In the genomic region with DNA sequence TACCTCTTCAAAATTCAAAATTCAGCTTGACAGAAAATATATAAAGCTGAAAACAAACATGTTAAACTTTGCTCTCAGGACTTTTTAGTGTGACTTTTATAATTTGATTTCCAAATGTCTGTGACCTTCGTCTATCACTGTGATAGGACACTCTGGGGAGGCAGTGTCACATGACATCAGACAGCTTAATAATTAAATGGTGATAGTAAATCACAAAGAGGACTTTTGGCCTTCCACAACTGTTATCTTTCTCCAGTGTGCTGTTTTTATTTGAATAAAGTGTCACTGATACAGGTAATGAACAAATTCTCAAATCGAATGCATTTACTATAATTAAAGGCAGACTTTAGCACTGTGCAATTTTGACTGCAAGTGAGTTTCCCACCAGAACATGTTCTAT, we compare ENCODE assay signal across 34 cellular contexts.
"Had no signal": no experiment of that assay in that cellular context is flagged by ENCODE, and none has a peak within 500 bp of the region (broad histone marks: within the 10 kb centered on the region; RNA-seq: fewer than 3 reads in every experiment).

No MANE protein-coding gene starts in this region.

- H3K27me3 ChIP-seq: adrenal gland, SJSA1 had no signal

- H3K9ac ChIP-seq: KMS-11, SK-N-SH had no signal

- H3K4me3 ChIP-seq: adrenal gland, SJSA1 had no signal

- DNase-seq: activated CD4-positive, alpha-beta T cell treated with anti-CD3 and anti-CD28 coated beads for 36 hours; activated CD4-positive, alpha-beta T cell treated with anti-CD3 and anti-CD28 coated beads, Interleukin-2, amount 10 ng/mL, durations not matched to agents 7 days and 5 days; activated CD4-positive, alpha-beta T cell treated with anti-CD3 and anti-CD28 coated beads, Interleukin-2, amount 50 U/mL, for 48 hours; activated CD8-positive, alpha-beta memory T cell treated with anti-CD3 and anti-CD28 coated beads, Interleukin-2, amount 50 U/mL, for 4 hours; activated CD8-positive, alpha-beta T cell treated with anti-CD3 and anti-CD28 coated beads, Interleukin-2, amount 10 ng/mL, durations not matched to agents 7 days and 5 days; activated gamma-delta T cell treated with Interleukin-2 at 50 U/mL for 16 hours; activated naive CD4-positive, alpha-beta T cell treated with anti-CD3 and anti-CD28 coated beads for 36 hours; activated T-cell treated with anti-CD3 and anti-CD28 coated beads for 4 hours; activated T-cell treated with anti-CD3 and anti-CD28 coated beads, Interleukin-2, amount 50 U/mL, for 4 hours; adrenal gland; caudate nucleus; NCI-H1092 treated with DMSO at 0.1 percent for 48 hours; NCI-H1417 treated with DMSO at 0.1 percent for 48 hours; NCI-H187 treated with DMSO at 0.1 percent for 48 hours; NCI-H2081; NCI-H226; NCI-H446 treated with DMSO at 0.1 percent for 48 hours; NCI-H524; NCI-H69; NCI-H82; SHP77; SK-N-SH had no signal

- H3K4me1 ChIP-seq: adrenal gland had no signal

- H3K27ac ChIP-seq: adrenal gland, KMS-11, SJSA1 had no signal

- H3K9me3 Mint-ChIP-seq: activated CD4-positive, alpha-beta T cell treated with anti-CD3 and anti-CD28 coated beads, Interleukin-2, amount 10 ng/mL, durations not matched to agents 7 days and 5 days; activated naive CD4-positive, alpha-beta T cell treated with anti-CD3 and anti-CD28 coated beads, Interleukin-2, amount 50 U/mL, for 72 hours; activated T-cell treated with anti-CD3 and anti-CD28 coated beads, Interleukin-2, amount 50 U/mL, for 4 hours; activated T-helper 1 cell treated with anti-CD3 and anti-CD28 coated beads, Interleukin-12 subunit alpha, Interleukin-12 subunit beta, Interleukin-2, Interleukin-4 antibody, amounts not matched to agents 30 ng/mL and 10 ng/mL and 1 ng/mL, durations not matched to agents 14 hours and 24 hours and 36 hours; T-helper 1 cell treated with Interleukin-12 subunit alpha and Interleukin-12 subunit beta and Interleukin-4 antibody, amounts not matched to agents 30 μg/mL and 1 μg/mL, for 36 hours; T-helper 2 cell treated with Interferon-gamma antibody and Interleukin-4, amounts not matched to agents 5 μg/mL and 100 μg/mL, for 36 hours had no signal

- H3K27ac Mint-ChIP-seq: activated CD4-positive, alpha-beta T cell treated with anti-CD3 and anti-CD28 coated beads for 36 hours; activated CD4-positive, alpha-beta T cell treated with anti-CD3 and anti-CD28 coated beads, Interleukin-2, amount 10 ng/mL, durations not matched to agents 7 days and 5 days; activated CD8-positive, alpha-beta T cell treated with anti-CD3 and anti-CD28 coated beads, Interleukin-2, amount 10 ng/mL, durations not matched to agents 7 days and 5 days; activated naive CD4-positive, alpha-beta T cell treated with anti-CD3 and anti-CD28 coated beads for 36 hours; activated naive CD4-positive, alpha-beta T cell treated with anti-CD3 and anti-CD28 coated beads, Interleukin-2, amount 50 U/mL, for 72 hours; activated T-helper 1 cell treated with anti-CD3 and anti-CD28 coated beads, Interleukin-12 subunit alpha, Interleukin-12 subunit beta, Interleukin-2, Interleukin-4 antibody, amounts not matched to agents 30 ng/mL and 10 ng/mL and 1 ng/mL, durations not matched to agents 14 hours and 24 hours and 36 hours; T-helper 1 cell treated with Interleukin-12 subunit alpha and Interleukin-12 subunit beta and Interleukin-4 antibody, amounts not matched to agents 30 μg/mL and 1 μg/mL, for 36 hours; T-helper 2 cell treated with Interferon-gamma antibody and Interleukin-4, amounts not matched to agents 5 μg/mL and 100 μg/mL, for 36 hours had no signal

- H3K36me3 ChIP-seq: adrenal gland, SJSA1 had no signal

- H3K4me1 Mint-ChIP-seq: activated CD4-positive, alpha-beta T cell treated with anti-CD3 and anti-CD28 coated beads for 36 hours; activated CD4-positive, alpha-beta T cell treated with anti-CD3 and anti-CD28 coated beads, Interleukin-2, amount 10 ng/mL, durations not matched to agents 7 days and 5 days had no signal

- H3K36me3 Mint-ChIP-seq: activated naive CD4-positive, alpha-beta T cell treated with anti-CD3 and anti-CD28 coated beads, Interleukin-2, amount 50 U/mL, for 72 hours; brain had no signal

- H3K9me3 ChIP-seq: adrenal gland, SJSA1, SK-N-SH had no signal

- H3K4me3 Mint-ChIP-seq: activated CD4-positive, alpha-beta T cell treated with anti-CD3 and anti-CD28 coated beads for 36 hours; activated CD4-positive, alpha-beta T cell treated with anti-CD3 and anti-CD28 coated beads, Interleukin-2, amount 10 ng/mL, durations not matched to agents 7 days and 5 days; activated CD8-positive, alpha-beta T cell treated with anti-CD3 and anti-CD28 coated beads, Interleukin-2, amount 10 ng/mL, durations not matched to agents 7 days and 5 days; activated naive CD4-positive, alpha-beta T cell treated with anti-CD3 and anti-CD28 coated beads for 36 hours; activated T-cell treated with anti-CD3 and anti-CD28 coated beads, Interleukin-2, amount 50 U/mL, for 4 hours; activated T-helper 1 cell treated with anti-CD3 and anti-CD28 coated beads, Interleukin-12 subunit alpha, Interleukin-12 subunit beta, Interleukin-2, Interleukin-4 antibody, amounts not matched to agents 30 ng/mL and 10 ng/mL and 1 ng/mL, durations not matched to agents 14 hours and 24 hours and 36 hours; brain; T-helper 1 cell treated with Interleukin-12 subunit alpha and Interleukin-12 subunit beta and Interleukin-4 antibody, amounts not matched to agents 30 μg/mL and 1 μg/mL, for 36 hours; T-helper 2 cell treated with Interferon-gamma antibody and Interleukin-4, amounts not matched to agents 5 μg/mL and 100 μg/mL, for 36 hours had no signal

- H3K4me2 ChIP-seq: KMS-11, SK-N-SH had no signal

- H3K27me3 Mint-ChIP-seq: activated CD4-positive, alpha-beta T cell treated with anti-CD3 and anti-CD28 coated beads for 36 hours; activated CD4-positive, alpha-beta T cell treated with anti-CD3 and anti-CD28 coated beads, Interleukin-2, amount 10 ng/mL, durations not matched to agents 7 days and 5 days; brain had no signal

- ATAC-seq: activated CD4-positive, alpha-beta T cell treated with anti-CD3 and anti-CD28 coated beads for 36 hours; activated CD4-positive, CD25-positive, alpha-beta regulatory T cell treated with anti-CD3 and anti-CD28 coated beads, Interleukin-2, amount 50 U/mL, for 24 hours; activated CD8-positive, alpha-beta T cell treated with anti-CD3 and anti-CD28 coated beads, Interleukin-2, amount 10 ng/mL, durations not matched to agents 7 days and 5 days; activated naive CD4-positive, alpha-beta T cell treated with anti-CD3 and anti-CD28 coated beads, Interleukin-2, amount 50 U/mL, for 72 hours; activated T-cell treated with anti-CD3 and anti-CD28 coated beads, Interleukin-2, amount 50 U/mL, for 4 hours; Panc1 had no signal

- FAIRE-seq: astrocyte, bronchial epithelial cell, TTC549 had no signal
